Comparison of ENCODE assay signal across 24 cellular contexts in the genomic region with DNA sequence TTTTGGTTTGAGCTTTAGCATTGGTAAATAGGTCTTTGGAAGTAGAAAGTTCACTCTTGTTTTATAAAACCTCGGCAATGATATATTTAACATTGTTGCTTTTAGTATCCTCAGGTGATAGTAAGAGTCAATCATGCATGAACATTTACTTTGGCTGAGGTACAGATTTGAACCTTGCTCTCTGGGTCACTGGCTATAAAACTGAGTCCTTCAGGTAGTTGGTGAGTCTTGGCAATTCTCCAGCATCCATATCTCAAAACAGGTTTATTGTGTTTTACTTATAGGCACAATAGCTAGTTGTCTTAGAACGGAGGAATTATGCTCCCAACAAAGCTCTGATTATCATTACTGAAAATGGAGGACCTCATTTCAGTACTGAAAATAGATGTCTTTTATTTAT.
DNase-seq lines count a peak whose midpoint lies in the region; FAIRE-seq and TF ChIP-seq lines count a peak whose summit lies in the region.
"Had no signal": no experiment of that assay in that cellular context is flagged by ENCODE, and none has a peak within 500 bp of the region (broad histone marks: within the 10 kb centered on the region; RNA-seq: fewer than 3 reads in every experiment).

No MANE protein-coding gene starts in this region.

- no peaks in the 10 kb centered on the region for H3K4me1 ChIP-seq in neural progenitor cell
- H3K4me1 ChIP-seq: Caco-2 had no signal

- H3K27ac ChIP-seq in neural progenitor cell = no peak overlapping the region
- H3K27ac ChIP-seq: PC-9, RWPE1 had no signal

- peak; percentile 59 for DNase-seq in HT-29 (ENCODE audit: low spot score)
- peak; percentile 41 for DNase-seq in M059J (ENCODE audit: low read depth)
- DNase-seq in neural progenitor cell (ENCODE audit: low spot score) = no peak
- DNase-seq in activated naive CD4-positive, alpha-beta T cell treated with anti-CD3 and anti-CD28 coated beads, Interleukin-2, amount 50 U/mL, for 16 hours = no peak
- no peak for DNase-seq in anterior cingulate cortex (lab: John Stamatoyannopoulos, UW)
- DNase-seq in immature natural killer cell = no peak
- DNase-seq in activated T-cell treated with anti-CD3 and anti-CD28 coated beads, Interleukin-2, amount 50 U/mL, for 1 hour = no peak
- DNase-seq: Caco-2, HCEC 1CT, KG1, NCI-H1417 treated with DMSO at 0.1 percent for 48 hours, NCI-H1930, NCI-H2171, NCI-H446, NCI-H526 treated with DMSO at 0.1 percent for 48 hours, PC-9, SIG-M5, T-helper 1 cell had no signal

- peak; percentile 47 for FAIRE-seq in colon (lab: Jason Lieb, UNC)
- FAIRE-seq: GM12892, GM18507 had no signal

- peaks cover 3% of the 10 kb centered on the region for H3K9me3 Mint-ChIP-seq in neural progenitor cell
- H3K9me3 Mint-ChIP-seq in immature natural killer cell = peaks cover 0 to 1% (median 0%) of the 10 kb centered on the region in 6 donors

- no peaks in the 10 kb centered on the region for H4K20me1 ChIP-seq in neural progenitor cell (ENCODE audit: low read depth)

- no peak for TF ChIP-seq CTCF in neural progenitor cell (IDR thresholded peaks at IDR 0.05)

- no peaks in the 10 kb centered on the region for H3K27me3 ChIP-seq in neural progenitor cell

- H3K27me3 Mint-ChIP-seq in neural progenitor cell (ENCODE audit: insufficient read depth, low read depth) = no peaks in the 10 kb centered on the region
- H3K27me3 Mint-ChIP-seq in immature natural killer cell (ENCODE audit: low read depth in 3 of 3) = peaks cover 0 to 6% (median 1%) of the 10 kb centered on the region in 3 donors

- H3F3A ChIP-seq in neural progenitor cell (ENCODE audit: low read depth) = no peaks in the 10 kb centered on the region

- no peak overlapping the region for H3K9ac ChIP-seq in neural progenitor cell

- H3K4me2 ChIP-seq in neural progenitor cell = no peak overlapping the region
- H3K4me2 ChIP-seq: GM23338, PC-9 had no signal

- H3K36me3 ChIP-seq in neural progenitor cell = no peaks in the 10 kb centered on the region

- H3K4me3 ChIP-seq in neural progenitor cell = no peak overlapping the region
- H3K4me3 ChIP-seq: GM23338, PC-9 had no signal

- H3K4me3 Mint-ChIP-seq in neural progenitor cell (no peak overlapping the region), immature natural killer cell (no peak overlapping the region)
- H3K4me3 Mint-ChIP-seq: B cell, GM23338 had no signal

- peak overlapping the region; percentile 16 for H3K27ac Mint-ChIP-seq in neural progenitor cell
- H3K27ac Mint-ChIP-seq in immature natural killer cell = no peak overlapping the region
- H3K27ac Mint-ChIP-seq: B cell, GM23338 had no signal

- no peaks in the 10 kb centered on the region for H3K9me3 ChIP-seq in neural progenitor cell (ENCODE audit: low read depth)
- H3K9me3 ChIP-seq: Caco-2 had no signal

- no peak overlapping the region for H2AFZ ChIP-seq in neural progenitor cell (replicated peaks)
- H2AFZ ChIP-seq: GM23338, PC-9 had no signal

- H3K36me3 Mint-ChIP-seq in neural progenitor cell (no peaks in the 10 kb centered on the region), immature natural killer cell (no peaks in the 10 kb centered on the region)

- no peaks in the 10 kb centered on the region for H3K4me1 Mint-ChIP-seq in neural progenitor cell
- H3K4me1 Mint-ChIP-seq in immature natural killer cell = no peaks in the 10 kb centered on the region
- H3K4me1 Mint-ChIP-seq: B cell had no signal

- no peaks in the 10 kb centered on the region for H3K79me2 ChIP-seq in neural progenitor cell (ENCODE audit: low read depth)

Comparison
In these comparisons a context has a peak if more than half of its experiments do, and no peak if none do; other contexts are left out.
1. DNase-seq: peak in HT-29 (single experiment) and M059J (single experiment); none in neural progenitor cell (single experiment), activated naive CD4-positive, alpha-beta T cell treated with anti-CD3 and anti-CD28 coated beads, Interleukin-2, amount 50 U/mL, for 16 hours (single experiment), anterior cingulate cortex (0 of 58), immature natural killer cell (0 of 3) and activated T-cell treated with anti-CD3 and anti-CD28 coated beads, Interleukin-2, amount 50 U/mL, for 1 hour (single experiment).